Comparison of ENCODE assay signal across 1 cellular context in the genomic region with DNA sequence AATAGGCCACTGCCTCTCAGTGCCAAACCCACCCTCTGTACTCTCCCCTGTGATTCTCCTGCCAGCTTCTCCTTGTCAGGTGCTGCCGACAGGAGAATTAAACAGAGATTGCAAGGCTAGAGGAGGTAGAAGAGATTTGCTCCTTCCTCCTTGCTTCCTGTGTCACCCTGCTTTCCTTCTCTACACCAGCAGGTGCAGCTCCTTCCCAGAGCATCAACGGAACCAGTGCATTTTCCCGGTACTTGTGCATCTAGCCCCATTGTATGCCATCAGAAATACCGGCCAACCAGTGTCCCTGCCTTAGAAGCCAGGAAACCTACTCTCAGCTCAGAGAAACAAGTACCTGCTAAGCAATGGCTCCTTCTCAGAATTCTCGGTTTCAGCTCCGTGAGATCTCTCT.
TF ChIP-seq lines count a peak whose summit lies in the region.

No MANE protein-coding gene starts in this region.

TF ChIP-seq in H1, 55 proteins besides CTCF, POLR2A, EP300 and RAD21:
- TF ChIP-seq SRF (IDR thresholded peaks at IDR 0.05; ENCODE audit: low read depth, low read length) (no peak), SIX5 (IDR thresholded peaks at IDR 0.05; ENCODE audit: low read depth, low read length) (no peak), KDM4A (IDR thresholded peaks at IDR 0.05; ENCODE audit: low read depth, low read length, severe bottlenecking) (no peak), MAFK (IDR thresholded peaks at IDR 0.05; ENCODE audit: low read depth, low read length) (no peak), SP1 (IDR thresholded peaks at IDR 0.05; ENCODE audit: low read depth, low read length) (no peak)
